19 cellular contexts compared by ENCODE assay signal in genomic region chr19:40639638-40639982, GRCh38. TPM values are rescaled to one million over a fixed set of nuclear protein-coding genes. Genes with fewer than 3 reads are reported as not detected.
DNase-seq lines count a peak whose midpoint lies in the region; ATAC-seq lines count a peak whose summit lies in the region.
"Had no signal": no experiment of that assay in that cellular context is flagged by ENCODE, and none has a peak within 500 bp of the region (broad histone marks: within the 10 kb centered on the region; RNA-seq: fewer than 3 reads in every experiment).

No MANE protein-coding gene starts in this region.

- 81% methylated on average over 6 of the region's 6 CpGs for WGBS in mesenchymal stem cell

- H3K4me1 ChIP-seq in mesenchymal stem cell (ENCODE audit: control insufficient read depth, insufficient read depth, low read depth, low read length) = peaks cover 9% of the 10 kb centered on the region
- H3K4me1 ChIP-seq: HAP-1 had no signal

- H2AFZ ChIP-seq in mesenchymal stem cell (ENCODE audit: low read depth, low read length) = no peak overlapping the region
- H2AFZ ChIP-seq: PC-9 had no signal

- H3K4me3 ChIP-seq in mesenchymal stem cell (ENCODE audit: insufficient read depth in 1 of 2, low read depth in 1 of 2, low read length in 2 of 2) = no peak overlapping the region
- H3K4me3 ChIP-seq: BLaER1, HAP-1, PC-9 had no signal

- no peaks in the 10 kb centered on the region for H3K9me3 Mint-ChIP-seq in activated naive CD4-positive, alpha-beta T cell treated with anti-CD3 and anti-CD28 coated beads, Interleukin-2, amount 50 U/mL, for 24 hours
- H3K9me3 Mint-ChIP-seq in activated T-helper 17 cell treated with anti-CD3 and anti-CD28 coated beads, Interleukin-2, amount 50 U/mL, for 72 hours = no peaks in the 10 kb centered on the region
- H3K9me3 Mint-ChIP-seq: CD8-positive, alpha-beta memory T cell had no signal

- no peaks in the 10 kb centered on the region for H3K27me3 Mint-ChIP-seq in activated naive CD4-positive, alpha-beta T cell treated with anti-CD3 and anti-CD28 coated beads, Interleukin-2, amount 50 U/mL, for 24 hours
- H3K27me3 Mint-ChIP-seq in activated T-helper 17 cell treated with anti-CD3 and anti-CD28 coated beads, Interleukin-2, amount 50 U/mL, for 72 hours = no peaks in the 10 kb centered on the region

- H3K27ac Mint-ChIP-seq in activated naive CD4-positive, alpha-beta T cell treated with anti-CD3 and anti-CD28 coated beads, Interleukin-2, amount 50 U/mL, for 24 hours = peak overlapping the region; percentile 4
- H3K27ac Mint-ChIP-seq in activated T-helper 17 cell treated with anti-CD3 and anti-CD28 coated beads, Interleukin-2, amount 50 U/mL, for 72 hours = no peak overlapping the region
- H3K27ac Mint-ChIP-seq: CD8-positive, alpha-beta memory T cell had no signal

- no peak overlapping the region for H2BK15ac ChIP-seq in mesenchymal stem cell (ENCODE audit: low read depth, poor library complexity, severe bottlenecking)

- peak overlapping the region in 1 of 2 experiments; percentile 85 for H3K18ac ChIP-seq in mesenchymal stem cell (ENCODE audit: low read depth in 1 of 2, low read length in 2 of 2)

- H2BK5ac ChIP-seq in mesenchymal stem cell (ENCODE audit: low read depth, low read length, poor library complexity, severe bottlenecking) = no peak overlapping the region

- H3K4me1 Mint-ChIP-seq in activated naive CD4-positive, alpha-beta T cell treated with anti-CD3 and anti-CD28 coated beads, Interleukin-2, amount 50 U/mL, for 24 hours = peaks cover 7% of the 10 kb centered on the region
- H3K4me1 Mint-ChIP-seq in activated T-helper 17 cell treated with anti-CD3 and anti-CD28 coated beads, Interleukin-2, amount 50 U/mL, for 72 hours = peaks cover 2% of the 10 kb centered on the region

- H3K27ac ChIP-seq in mesenchymal stem cell (ENCODE audit: low read length, poor library complexity, severe bottlenecking) = no peak overlapping the region
- H3K27ac ChIP-seq: PC-9 had no signal

- peak overlapping the region in 1 of 2 experiments; percentile 68 for H3K4ac ChIP-seq in mesenchymal stem cell (ENCODE audit: low read depth in 1 of 2, low read length in 2 of 2)

- no peak overlapping the region for H3K9ac ChIP-seq in mesenchymal stem cell (ENCODE audit: low read length)
- H3K9ac ChIP-seq: BLaER1 had no signal

- H2BK12ac ChIP-seq in mesenchymal stem cell (ENCODE audit: low read length in 2 of 2) = peak overlapping the region in 1 of 2 experiments; percentile 94

- no peak overlapping the region for H3K4me2 ChIP-seq in mesenchymal stem cell (ENCODE audit: low read length, poor library complexity, severe bottlenecking)
- H3K4me2 ChIP-seq: PC-9 had no signal

- peaks cover 4 to 20% of the 10 kb centered on the region in 2 experiments for H3K27me3 ChIP-seq in mesenchymal stem cell (ENCODE audit: control insufficient read depth in 1 of 2, insufficient read depth in 1 of 2, low read length in 2 of 2)
- H3K27me3 ChIP-seq: BLaER1 had no signal

- H3K9me3 ChIP-seq in mesenchymal stem cell (ENCODE audit: control insufficient read depth, low read length) = no peaks in the 10 kb centered on the region
- H3K9me3 ChIP-seq: BLaER1, HAP-1 had no signal

- H3K14ac ChIP-seq in mesenchymal stem cell (ENCODE audit: low read length in 2 of 2) = peak overlapping the region in 1 of 2 experiments; percentile 49

- peak overlapping the region; percentile 77 for H4K91ac ChIP-seq in mesenchymal stem cell (ENCODE audit: low read length)

- H2AK5ac ChIP-seq in mesenchymal stem cell (ENCODE audit: low read length, severe bottlenecking) = no peak overlapping the region

- H3K36me3 Mint-ChIP-seq in activated naive CD4-positive, alpha-beta T cell treated with anti-CD3 and anti-CD28 coated beads, Interleukin-2, amount 50 U/mL, for 24 hours = no peaks in the 10 kb centered on the region
- H3K36me3 Mint-ChIP-seq in activated T-helper 17 cell treated with anti-CD3 and anti-CD28 coated beads, Interleukin-2, amount 50 U/mL, for 72 hours (ENCODE audit: low read depth) = no peaks in the 10 kb centered on the region
- H3K36me3 Mint-ChIP-seq: CD8-positive, alpha-beta memory T cell had no signal

- ATAC-seq in Right ventricle myocardium superior (ENCODE audit: poor library complexity) (peak; percentile 9), HG03565 (IDR thresholded peaks at IDR 0.05; ENCODE audit: unreplicated experiment) (no peak), GM19463 (IDR thresholded peaks at IDR 0.05; ENCODE audit: unreplicated experiment) (no peak)
- ATAC-seq in activated T-helper 17 cell treated with anti-CD3 and anti-CD28 coated beads, Interleukin-2, amount 50 U/mL, for 72 hours (replicated peaks) = no peak

- intact Hi-C loops in Right ventricle myocardium superior (cut with DNase I) = loop anchor here (10.0 kb wide), 1 partner anchor 115 kb away; no protein-coding TSS in a partner anchor

- H3K79me1 ChIP-seq in mesenchymal stem cell (replicated peaks; ENCODE audit: low read length, poor library complexity, severe bottlenecking) = no peaks in the 10 kb centered on the region

- no peak overlapping the region for H4K8ac ChIP-seq in mesenchymal stem cell (ENCODE audit: low read length)

- H3K23ac ChIP-seq in mesenchymal stem cell (ENCODE audit: low read length in 2 of 2) = no peak overlapping the region

- H2BK120ac ChIP-seq in mesenchymal stem cell (ENCODE audit: low read depth, low read length) = no peak overlapping the region

- no peaks in the 10 kb centered on the region for H3K36me3 ChIP-seq in mesenchymal stem cell (ENCODE audit: control insufficient read depth in 1 of 2, insufficient read depth in 2 of 2, low read depth in 1 of 2, low read length in 2 of 2)
- H3K36me3 ChIP-seq: BLaER1, HAP-1 had no signal

- no peak for DNase-seq in activated naive CD4-positive, alpha-beta T cell treated with anti-CD3 and anti-CD28 coated beads, Interleukin-2, amount 50 U/mL, for 16 hours
- DNase-seq in Right ventricle myocardium superior (peak; percentile 59), mesenchymal stem cell (no peak), NCI-H1694 treated with DMSO at 0.1 percent for 48 hours (lab: John Stamatoyannopoulos, UW) (no peak)
- DNase-seq: 8988T; CD8-positive, alpha-beta memory T cell; DMS79; KG1; NCI-H1417 treated with DMSO at 0.1 percent for 48 hours; NCI-H2029; NCI-H510A treated with DMSO at 0.1 percent for 48 hours; NCI-H82; PC-9 had no signal

- H3K4me3 Mint-ChIP-seq in activated naive CD4-positive, alpha-beta T cell treated with anti-CD3 and anti-CD28 coated beads, Interleukin-2, amount 50 U/mL, for 24 hours = no peak overlapping the region
- H3K4me3 Mint-ChIP-seq in activated T-helper 17 cell treated with anti-CD3 and anti-CD28 coated beads, Interleukin-2, amount 50 U/mL, for 72 hours = no peak overlapping the region
- H3K4me3 Mint-ChIP-seq: CD8-positive, alpha-beta memory T cell had no signal

RNA-seq across cellular contexts. Expression of gene LTBP4, which starts 38.4 kb away (rescaled TPM):
- total RNA-seq in Right ventricle myocardium superior = 296 TPM
- 122 TPM for polyA plus RNA-seq in mesenchymal stem cell (2013, experiment 1 of 2)
- polyA plus RNA-seq in mesenchymal stem cell (2013, experiment 2 of 2) = 113 TPM
- 100 to 1,000 TPM; 117 to 331 TPM for total RNA-seq in activated T-helper 17 cell treated with anti-CD3 and anti-CD28 coated beads, Interleukin-2, amount 50 U/mL, for 72 hours

RNA-seq across cellular contexts. Expression of gene NUMBL, which starts 50.8 kb away (rescaled TPM):
- 13.5 TPM for total RNA-seq in Right ventricle myocardium superior
- 35.4 TPM for polyA plus RNA-seq in mesenchymal stem cell (2013, experiment 1 of 2)
- polyA plus RNA-seq in mesenchymal stem cell (2013, experiment 2 of 2) = 35.3 TPM
- 10 to 100 TPM; 16.4 to 37.3 TPM for total RNA-seq in activated T-helper 17 cell treated with anti-CD3 and anti-CD28 coated beads, Interleukin-2, amount 50 U/mL, for 72 hours
